In the genomic region with DNA sequence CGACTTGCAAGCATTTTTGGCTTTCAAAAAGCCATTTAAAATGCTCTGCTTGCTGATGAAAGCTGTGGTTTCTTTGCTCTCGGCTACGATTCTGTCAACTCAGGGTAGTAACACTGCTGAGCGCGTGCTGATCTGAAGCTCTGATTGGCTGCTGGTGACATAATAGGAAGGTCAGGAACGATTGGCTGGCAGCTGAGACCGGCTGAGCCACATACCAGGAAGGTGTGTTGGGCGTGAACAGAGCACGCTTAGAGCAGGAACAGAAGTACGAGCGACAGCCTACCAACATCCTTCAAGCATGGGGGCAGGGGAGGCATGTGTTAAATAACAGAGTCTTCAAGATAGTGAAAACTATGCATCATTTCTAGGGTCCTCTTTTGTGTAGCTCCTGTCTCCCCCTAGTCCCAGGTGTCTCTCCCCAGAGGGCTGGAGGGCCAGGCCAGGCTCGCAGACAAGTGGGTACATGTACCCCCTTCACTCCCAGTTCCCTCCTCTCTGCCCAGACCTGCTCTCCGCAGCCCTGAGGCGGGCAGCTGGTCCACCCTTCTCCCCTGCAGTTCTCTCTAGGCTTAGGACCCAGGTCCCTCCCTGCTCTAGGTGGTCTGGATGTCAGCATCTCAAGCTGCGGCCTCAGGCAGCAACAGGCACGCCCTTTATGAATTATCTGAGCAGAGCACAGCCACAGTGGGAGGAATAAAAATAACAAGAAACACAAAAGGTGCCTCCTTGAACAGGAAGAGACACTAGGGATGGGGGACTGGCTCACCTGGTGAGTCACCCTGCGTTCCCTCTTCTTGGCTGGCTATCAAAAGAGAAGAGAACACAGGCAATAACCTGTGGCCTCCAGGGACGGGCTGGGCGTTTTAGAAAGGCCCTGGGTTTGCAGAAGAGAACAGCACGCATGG, we compare ENCODE assay signal across 1 cellular context.
TF ChIP-seq lines count a peak whose summit lies in the region.

No MANE protein-coding gene starts in this region.

TF ChIP-seq in HepG2, 621 proteins besides CTCF, POLR2A, EP300 and RAD21 (continued from another document and continues in another):
- TF ChIP-seq, protein P1, sequence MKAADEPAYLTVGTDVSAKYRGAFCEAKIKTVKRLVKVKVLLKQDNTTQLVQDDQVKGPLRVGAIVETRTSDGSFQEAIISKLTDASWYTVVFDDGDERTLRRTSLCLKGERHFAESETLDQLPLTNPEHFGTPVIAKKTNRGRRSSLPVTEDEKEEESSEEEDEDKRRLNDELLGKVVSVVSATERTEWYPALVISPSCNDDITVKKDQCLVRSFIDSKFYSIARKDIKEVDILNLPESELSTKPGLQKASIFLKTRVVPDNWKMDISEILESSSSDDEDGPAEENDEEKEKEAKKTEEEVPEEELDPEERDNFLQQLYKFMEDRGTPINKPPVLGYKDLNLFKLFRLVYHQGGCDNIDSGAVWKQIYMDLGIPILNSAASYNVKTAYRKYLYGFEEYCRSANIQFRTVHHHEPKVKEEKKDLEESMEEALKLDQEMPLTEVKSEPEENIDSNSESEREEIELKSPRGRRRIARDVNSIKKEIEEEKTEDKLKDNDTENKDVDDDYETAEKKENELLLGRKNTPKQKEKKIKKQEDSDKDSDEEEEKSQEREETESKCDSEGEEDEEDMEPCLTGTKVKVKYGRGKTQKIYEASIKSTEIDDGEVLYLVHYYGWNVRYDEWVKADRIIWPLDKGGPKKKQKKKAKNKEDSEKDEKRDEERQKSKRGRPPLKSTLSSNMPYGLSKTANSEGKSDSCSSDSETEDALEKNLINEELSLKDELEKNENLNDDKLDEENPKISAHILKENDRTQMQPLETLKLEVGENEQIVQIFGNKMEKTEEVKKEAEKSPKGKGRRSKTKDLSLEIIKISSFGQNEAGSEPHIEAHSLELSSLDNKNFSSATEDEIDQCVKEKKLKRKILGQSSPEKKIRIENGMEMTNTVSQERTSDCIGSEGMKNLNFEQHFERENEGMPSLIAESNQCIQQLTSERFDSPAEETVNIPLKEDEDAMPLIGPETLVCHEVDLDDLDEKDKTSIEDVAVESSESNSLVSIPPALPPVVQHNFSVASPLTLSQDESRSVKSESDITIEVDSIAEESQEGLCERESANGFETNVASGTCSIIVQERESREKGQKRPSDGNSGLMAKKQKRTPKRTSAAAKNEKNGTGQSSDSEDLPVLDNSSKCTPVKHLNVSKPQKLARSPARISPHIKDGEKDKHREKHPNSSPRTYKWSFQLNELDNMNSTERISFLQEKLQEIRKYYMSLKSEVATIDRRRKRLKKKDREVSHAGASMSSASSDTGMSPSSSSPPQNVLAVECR (CRISPR knock-in tag; IDR thresholded peaks at IDR 0.05; ENCODE audit: borderline replicate concordance), result peak; percentile 17; the same call in 1 of the 2 replicates
- TF ChIP-seq ZMYM2 (CRISPR knock-in tag; IDR thresholded peaks at IDR 0.05), result no peak
- TF ChIP-seq, protein P2, sequence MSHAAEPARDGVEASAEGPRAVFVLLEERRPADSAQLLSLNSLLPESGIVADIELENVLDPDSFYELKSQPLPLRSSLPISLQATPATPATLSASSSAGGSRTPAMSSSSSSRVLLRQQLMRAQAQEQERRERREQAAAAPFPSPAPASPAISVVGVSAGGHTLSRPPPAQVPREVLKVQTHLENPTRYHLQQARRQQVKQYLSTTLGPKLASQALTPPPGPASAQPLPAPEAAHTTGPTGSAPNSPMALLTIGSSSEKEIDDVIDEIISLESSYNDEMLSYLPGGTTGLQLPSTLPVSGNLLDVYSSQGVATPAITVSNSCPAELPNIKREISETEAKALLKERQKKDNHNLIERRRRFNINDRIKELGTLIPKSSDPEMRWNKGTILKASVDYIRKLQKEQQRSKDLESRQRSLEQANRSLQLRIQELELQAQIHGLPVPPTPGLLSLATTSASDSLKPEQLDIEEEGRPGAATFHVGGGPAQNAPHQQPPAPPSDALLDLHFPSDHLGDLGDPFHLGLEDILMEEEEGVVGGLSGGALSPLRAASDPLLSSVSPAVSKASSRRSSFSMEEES (CRISPR knock-in tag; IDR thresholded peaks at IDR 0.05), result peak; percentile 24; the same call in 1 of the 2 replicates
- TF ChIP-seq, protein P3, sequence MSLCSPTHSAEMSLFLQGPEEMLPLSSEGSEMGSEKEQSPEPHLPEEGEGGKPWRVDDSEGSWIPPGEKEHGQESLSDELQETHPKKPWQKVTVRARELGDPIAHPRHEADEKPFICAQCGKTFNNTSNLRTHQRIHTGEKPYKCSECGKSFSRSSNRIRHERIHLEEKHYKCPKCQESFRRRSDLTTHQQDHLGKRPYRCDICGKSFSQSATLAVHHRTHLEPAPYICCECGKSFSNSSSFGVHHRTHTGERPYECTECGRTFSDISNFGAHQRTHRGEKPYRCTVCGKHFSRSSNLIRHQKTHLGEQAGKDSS (CRISPR knock-in tag; IDR thresholded peaks at IDR 0.05; ENCODE audit: borderline replicate concordance, low read depth), result 0 out of 2 replicates have a peak, but pooled peaks have one; percentile 33
- no peak for TF ChIP-seq FOXA1 (IDR thresholded peaks at IDR 0.05)
- TF ChIP-seq FOXA1 (CRISPR knock-in tag; IDR thresholded peaks at IDR 0.05), result 0 out of 2 replicates have a peak, but pooled peaks have one; percentile 8
- TF ChIP-seq, protein P4, sequence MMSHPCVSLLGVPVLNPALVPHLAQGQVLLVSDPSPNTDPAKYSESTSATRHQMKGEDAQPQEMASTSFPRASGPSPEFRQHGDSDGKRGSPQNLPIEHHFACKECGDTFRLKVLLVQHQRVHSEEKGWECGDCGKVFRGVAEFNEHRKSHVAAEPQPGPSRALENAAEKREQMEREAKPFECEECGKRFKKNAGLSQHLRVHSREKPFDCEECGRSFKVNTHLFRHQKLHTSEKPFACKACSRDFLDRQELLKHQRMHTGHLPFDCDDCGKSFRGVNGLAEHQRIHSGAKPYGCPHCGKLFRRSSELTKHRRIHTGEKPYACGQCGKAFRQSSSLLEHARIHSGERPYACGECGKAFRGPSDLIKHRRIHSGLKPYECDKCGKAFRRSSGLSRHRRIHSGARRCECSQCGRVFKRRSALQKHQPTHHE (CRISPR knock-in tag; IDR thresholded peaks at IDR 0.05; ENCODE audit: borderline replicate concordance), result no peak
- peak; percentile 36; the same call in 1 of the 2 replicates for TF ChIP-seq ZNF274 (CRISPR knock-in tag; IDR thresholded peaks at IDR 0.05)
- no peak for TF ChIP-seq ZKSCAN1 (IDR thresholded peaks at IDR 0.05; ENCODE audit: low read length)
- peak; percentile 73 for TF ChIP-seq SAP130 (CRISPR knock-in tag; IDR thresholded peaks at IDR 0.05; ENCODE audit: low read depth)
- peak; percentile 5 to 21; a peak in 1 of 4 replicates for TF ChIP-seq MAFK (conservative IDR thresholded peaks at IDR 0.05 in 1 of 2, IDR thresholded peaks at IDR 0.05 in 1 of 2; ENCODE audit: low read length in 2 of 2)
- TF ChIP-seq, protein P5, sequence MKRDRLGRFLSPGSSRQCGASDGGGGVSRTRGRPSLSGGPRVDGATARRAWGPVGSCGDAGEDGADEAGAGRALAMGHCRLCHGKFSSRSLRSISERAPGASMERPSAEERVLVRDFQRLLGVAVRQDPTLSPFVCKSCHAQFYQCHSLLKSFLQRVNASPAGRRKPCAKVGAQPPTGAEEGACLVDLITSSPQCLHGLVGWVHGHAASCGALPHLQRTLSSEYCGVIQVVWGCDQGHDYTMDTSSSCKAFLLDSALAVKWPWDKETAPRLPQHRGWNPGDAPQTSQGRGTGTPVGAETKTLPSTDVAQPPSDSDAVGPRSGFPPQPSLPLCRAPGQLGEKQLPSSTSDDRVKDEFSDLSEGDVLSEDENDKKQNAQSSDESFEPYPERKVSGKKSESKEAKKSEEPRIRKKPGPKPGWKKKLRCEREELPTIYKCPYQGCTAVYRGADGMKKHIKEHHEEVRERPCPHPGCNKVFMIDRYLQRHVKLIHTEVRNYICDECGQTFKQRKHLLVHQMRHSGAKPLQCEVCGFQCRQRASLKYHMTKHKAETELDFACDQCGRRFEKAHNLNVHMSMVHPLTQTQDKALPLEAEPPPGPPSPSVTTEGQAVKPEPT (CRISPR knock-in tag; IDR thresholded peaks at IDR 0.05; ENCODE audit: low read depth), result peak; percentile 64; the same call in 1 of the 2 replicates
- 0 out of 2 replicates have a peak, but pooled peaks have one; percentile 26 for TF ChIP-seq AKAP8 (CRISPR knock-in tag; IDR thresholded peaks at IDR 0.05)
- peak; percentile 61; the same call in 1 of the 2 replicates for TF ChIP-seq BORCS8-MEF2B (CRISPR knock-in tag; IDR thresholded peaks at IDR 0.05)
- TF ChIP-seq CEBPG (CRISPR knock-in tag; IDR thresholded peaks at IDR 0.05), result 0 out of 2 replicates have a peak, but pooled peaks have one; percentile 9
- TF ChIP-seq KDM1A (CRISPR knock-in tag; IDR thresholded peaks at IDR 0.05), result no peak
- TF ChIP-seq, protein P6, sequence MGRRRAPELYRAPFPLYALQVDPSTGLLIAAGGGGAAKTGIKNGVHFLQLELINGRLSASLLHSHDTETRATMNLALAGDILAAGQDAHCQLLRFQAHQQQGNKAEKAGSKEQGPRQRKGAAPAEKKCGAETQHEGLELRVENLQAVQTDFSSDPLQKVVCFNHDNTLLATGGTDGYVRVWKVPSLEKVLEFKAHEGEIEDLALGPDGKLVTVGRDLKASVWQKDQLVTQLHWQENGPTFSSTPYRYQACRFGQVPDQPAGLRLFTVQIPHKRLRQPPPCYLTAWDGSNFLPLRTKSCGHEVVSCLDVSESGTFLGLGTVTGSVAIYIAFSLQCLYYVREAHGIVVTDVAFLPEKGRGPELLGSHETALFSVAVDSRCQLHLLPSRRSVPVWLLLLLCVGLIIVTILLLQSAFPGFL (CRISPR knock-in tag; IDR thresholded peaks at IDR 0.05), result no peak
- no peak for TF ChIP-seq ZNF329 (CRISPR knock-in tag; IDR thresholded peaks at IDR 0.05; ENCODE audit: low read depth)
- no peak for TF ChIP-seq ZNF749 (CRISPR knock-in tag; IDR thresholded peaks at IDR 0.05; ENCODE audit: borderline replicate concordance)
- TF ChIP-seq, protein P7, sequence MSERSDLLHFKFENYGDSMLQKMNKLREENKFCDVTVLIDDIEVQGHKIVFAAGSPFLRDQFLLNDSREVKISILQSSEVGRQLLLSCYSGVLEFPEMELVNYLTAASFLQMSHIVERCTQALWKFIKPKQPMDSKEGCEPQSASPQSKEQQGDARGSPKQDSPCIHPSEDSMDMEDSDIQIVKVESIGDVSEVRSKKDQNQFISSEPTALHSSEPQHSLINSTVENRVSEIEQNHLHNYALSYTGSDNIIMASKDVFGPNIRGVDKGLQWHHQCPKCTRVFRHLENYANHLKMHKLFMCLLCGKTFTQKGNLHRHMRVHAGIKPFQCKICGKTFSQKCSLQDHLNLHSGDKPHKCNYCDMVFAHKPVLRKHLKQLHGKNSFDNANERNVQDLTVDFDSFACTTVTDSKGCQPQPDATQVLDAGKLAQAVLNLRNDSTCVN (CRISPR knock-in tag; IDR thresholded peaks at IDR 0.05; ENCODE audit: borderline replicate concordance), result 0 out of 2 replicates have a peak, but pooled peaks have one; percentile 27
- 0 out of 2 replicates have a peak, but pooled peaks have one; percentile 32 for TF ChIP-seq ZNF337 (CRISPR knock-in tag; IDR thresholded peaks at IDR 0.05; ENCODE audit: borderline replicate concordance, low read depth)
- no peak for TF ChIP-seq ZNF33B (CRISPR knock-in tag; IDR thresholded peaks at IDR 0.05)
- TF ChIP-seq, protein P8, sequence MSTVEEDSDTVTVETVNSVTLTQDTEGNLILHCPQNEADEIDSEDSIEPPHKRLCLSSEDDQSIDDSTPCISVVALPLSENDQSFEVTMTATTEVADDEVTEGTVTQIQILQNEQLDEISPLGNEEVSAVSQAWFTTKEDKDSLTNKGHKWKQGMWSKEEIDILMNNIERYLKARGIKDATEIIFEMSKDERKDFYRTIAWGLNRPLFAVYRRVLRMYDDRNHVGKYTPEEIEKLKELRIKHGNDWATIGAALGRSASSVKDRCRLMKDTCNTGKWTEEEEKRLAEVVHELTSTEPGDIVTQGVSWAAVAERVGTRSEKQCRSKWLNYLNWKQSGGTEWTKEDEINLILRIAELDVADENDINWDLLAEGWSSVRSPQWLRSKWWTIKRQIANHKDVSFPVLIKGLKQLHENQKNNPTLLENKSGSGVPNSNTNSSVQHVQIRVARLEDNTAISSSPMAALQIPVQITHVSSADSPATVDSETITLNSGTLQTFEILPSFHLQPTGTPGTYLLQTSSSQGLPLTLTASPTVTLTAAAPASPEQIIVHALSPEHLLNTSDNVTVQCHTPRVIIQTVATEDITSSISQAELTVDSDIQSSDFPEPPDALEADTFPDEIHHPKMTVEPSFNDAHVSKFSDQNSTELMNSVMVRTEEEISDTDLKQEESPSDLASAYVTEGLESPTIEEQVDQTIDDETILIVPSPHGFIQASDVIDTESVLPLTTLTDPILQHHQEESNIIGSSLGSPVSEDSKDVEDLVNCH (CRISPR knock-in tag; IDR thresholded peaks at IDR 0.05), result no peak
- TF ChIP-seq, protein P9, sequence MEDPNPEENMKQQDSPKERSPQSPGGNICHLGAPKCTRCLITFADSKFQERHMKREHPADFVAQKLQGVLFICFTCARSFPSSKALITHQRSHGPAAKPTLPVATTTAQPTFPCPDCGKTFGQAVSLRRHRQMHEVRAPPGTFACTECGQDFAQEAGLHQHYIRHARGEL (CRISPR knock-in tag; IDR thresholded peaks at IDR 0.05), result no peak
- TF ChIP-seq SMC3 (IDR thresholded peaks at IDR 0.05; ENCODE audit: low read length), result no peak
- no peak for TF ChIP-seq NFIB (CRISPR knock-in tag; IDR thresholded peaks at IDR 0.05; ENCODE audit: borderline replicate concordance)
- TF ChIP-seq ZZZ3 (CRISPR knock-in tag; IDR thresholded peaks at IDR 0.05; ENCODE audit: borderline replicate concordance), result no peak
- TF ChIP-seq RBM39 (IDR thresholded peaks at IDR 0.05; ENCODE audit: low read depth, low read length, poor library complexity, severe bottlenecking), result no peak
- TF ChIP-seq IRF2 (CRISPR knock-in tag; IDR thresholded peaks at IDR 0.05), result no peak
- no peak for TF ChIP-seq ZNF775 (CRISPR knock-in tag; IDR thresholded peaks at IDR 0.05; ENCODE audit: borderline replicate concordance)
- no peak for TF ChIP-seq ZNF496 (CRISPR knock-in tag; IDR thresholded peaks at IDR 0.05; ENCODE audit: insufficient replicate concordance)
- TF ChIP-seq CBX2 (IDR thresholded peaks at IDR 0.05; ENCODE audit: low read depth, low read length), result no peak
- TF ChIP-seq CBX2 (CRISPR knock-in tag; IDR thresholded peaks at IDR 0.05; ENCODE audit: low read depth), result no peak
- TF ChIP-seq ZNF841 (CRISPR knock-in tag; IDR thresholded peaks at IDR 0.05; ENCODE audit: borderline replicate concordance), result no peak
- TF ChIP-seq RNF2 (conservative IDR thresholded peaks at IDR 0.05; ENCODE audit: low read depth), result no peak
- no peak for TF ChIP-seq SMAD1 (CRISPR knock-in tag; IDR thresholded peaks at IDR 0.05; ENCODE audit: borderline replicate concordance, low read depth)
